In the genomic region with DNA sequence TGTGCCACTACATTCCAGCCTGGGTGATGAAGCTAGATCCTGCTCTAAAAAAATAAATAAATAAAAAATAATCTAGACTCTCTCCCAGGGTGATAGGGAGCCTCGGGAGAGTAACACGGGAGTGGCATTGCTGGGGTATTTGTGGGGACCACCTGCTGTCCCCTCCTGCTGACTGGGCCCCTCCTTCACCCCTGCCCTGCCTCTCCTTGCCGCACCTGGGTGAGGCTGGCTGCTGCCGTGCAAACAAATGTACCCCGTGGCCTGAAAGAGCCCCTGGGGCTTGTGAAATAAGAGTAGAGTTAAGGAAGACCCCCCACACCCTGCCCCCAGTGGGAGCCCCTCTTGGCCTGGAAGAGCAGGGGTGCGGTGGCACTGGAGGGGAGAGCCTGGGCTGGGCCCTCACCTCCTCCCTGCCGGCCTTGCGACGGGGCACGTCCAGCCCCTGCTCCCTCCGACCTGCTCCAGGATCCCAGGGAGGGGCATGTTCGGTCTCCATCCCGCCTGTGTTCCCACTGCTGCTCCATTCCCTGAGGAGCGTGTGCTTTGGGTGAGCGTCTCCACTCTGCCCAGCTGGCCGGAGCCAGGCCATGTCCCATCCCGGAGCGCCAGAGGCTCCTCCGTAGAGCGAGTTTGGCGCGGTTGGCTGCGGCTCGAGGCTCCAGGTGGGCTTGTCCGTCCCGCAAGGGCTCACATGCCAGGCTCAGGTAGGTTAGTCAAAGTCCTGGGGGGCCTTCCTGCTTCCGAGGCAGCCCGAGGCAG, we compare ENCODE assay signal across 2 cellular contexts.
TF ChIP-seq lines count a peak whose summit lies in the region.

No MANE protein-coding gene starts in this region.

TF ChIP-seq in GM23338, 12 proteins besides CTCF, POLR2A, EP300 and RAD21 (continues in another document):
- TF ChIP-seq, protein P1, sequence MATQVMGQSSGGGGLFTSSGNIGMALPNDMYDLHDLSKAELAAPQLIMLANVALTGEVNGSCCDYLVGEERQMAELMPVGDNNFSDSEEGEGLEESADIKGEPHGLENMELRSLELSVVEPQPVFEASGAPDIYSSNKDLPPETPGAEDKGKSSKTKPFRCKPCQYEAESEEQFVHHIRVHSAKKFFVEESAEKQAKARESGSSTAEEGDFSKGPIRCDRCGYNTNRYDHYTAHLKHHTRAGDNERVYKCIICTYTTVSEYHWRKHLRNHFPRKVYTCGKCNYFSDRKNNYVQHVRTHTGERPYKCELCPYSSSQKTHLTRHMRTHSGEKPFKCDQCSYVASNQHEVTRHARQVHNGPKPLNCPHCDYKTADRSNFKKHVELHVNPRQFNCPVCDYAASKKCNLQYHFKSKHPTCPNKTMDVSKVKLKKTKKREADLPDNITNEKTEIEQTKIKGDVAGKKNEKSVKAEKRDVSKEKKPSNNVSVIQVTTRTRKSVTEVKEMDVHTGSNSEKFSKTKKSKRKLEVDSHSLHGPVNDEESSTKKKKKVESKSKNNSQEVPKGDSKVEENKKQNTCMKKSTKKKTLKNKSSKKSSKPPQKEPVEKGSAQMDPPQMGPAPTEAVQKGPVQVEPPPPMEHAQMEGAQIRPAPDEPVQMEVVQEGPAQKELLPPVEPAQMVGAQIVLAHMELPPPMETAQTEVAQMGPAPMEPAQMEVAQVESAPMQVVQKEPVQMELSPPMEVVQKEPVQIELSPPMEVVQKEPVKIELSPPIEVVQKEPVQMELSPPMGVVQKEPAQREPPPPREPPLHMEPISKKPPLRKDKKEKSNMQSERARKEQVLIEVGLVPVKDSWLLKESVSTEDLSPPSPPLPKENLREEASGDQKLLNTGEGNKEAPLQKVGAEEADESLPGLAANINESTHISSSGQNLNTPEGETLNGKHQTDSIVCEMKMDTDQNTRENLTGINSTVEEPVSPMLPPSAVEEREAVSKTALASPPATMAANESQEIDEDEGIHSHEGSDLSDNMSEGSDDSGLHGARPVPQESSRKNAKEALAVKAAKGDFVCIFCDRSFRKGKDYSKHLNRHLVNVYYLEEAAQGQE (IDR thresholded peaks at IDR 0.05; ENCODE audit: unreplicated experiment): no peak
- TF ChIP-seq NANOG (IDR thresholded peaks at IDR 0.05; ENCODE audit: borderline replicate concordance): no peak
- TF ChIP-seq ETS1 (IDR thresholded peaks at IDR 0.05): no peak
- no peak for TF ChIP-seq EZH2phosphoT487 (IDR thresholded peaks at IDR 0.05; ENCODE audit: unreplicated experiment)
- TF ChIP-seq POLR2AphosphoS5 (IDR thresholded peaks at IDR 0.05; ENCODE audit: low read depth): no peak
- no peak for TF ChIP-seq ZNF462 (CRISPR knock-in tag; IDR thresholded peaks at IDR 0.05)
- no peak for TF ChIP-seq STAT1 (IDR thresholded peaks at IDR 0.05; ENCODE audit: unreplicated experiment)

TF ChIP-seq in H1, 55 proteins besides CTCF, POLR2A, EP300 and RAD21:
- TF ChIP-seq BCL11A (IDR thresholded peaks at IDR 0.05; ENCODE audit: low read depth in 2 of 2, low read length in 2 of 2) (no peak), KDM1A (IDR thresholded peaks at IDR 0.05; ENCODE audit: borderline replicate concordance, low read length) (no peak)
